28 cellular contexts compared by ENCODE assay signal in genomic region chrX:3763111-3763510, GRCh38.
"Had no signal": no experiment of that assay in that cellular context is flagged by ENCODE, and none has a peak within 500 bp of the region (broad histone marks: within the 10 kb centered on the region; RNA-seq: fewer than 3 reads in every experiment).

No MANE protein-coding gene starts in this region.

- ATAC-seq: effector memory CD8-positive, alpha-beta T cell; heart left ventricle; left lobe of liver; mucosa of descending colon; natural killer cell treated with Interleukin-12 subunit alpha and Interleukin-12 subunit beta and Interleukin-15 and Interleukin-18, amount 100 ng/mL, for 72 hours; pancreas; right lobe of liver; stimulated activated naive CD8-positive, alpha-beta T cell treated with anti-CD3 and anti-CD28 coated beads, Interleukin-15, amount 100 ng/mL, for 72 hours; upper lobe of right lung had no signal

- H3K36me3 Mint-ChIP-seq: mesothelial cell of epicardium, naive B cell had no signal

- H3K9me3 ChIP-seq: heart left ventricle, mucosa of descending colon, neutrophil, pancreas, right lobe of liver, suprapubic skin, transverse colon, upper lobe of right lung, uterus had no signal

- H3K27me3 Mint-ChIP-seq: effector memory CD8-positive, alpha-beta T cell had no signal

- H3K4me1 Mint-ChIP-seq: neural crest cell; stimulated activated naive CD8-positive, alpha-beta T cell treated with anti-CD3 and anti-CD28 coated beads, Interleukin-15, amount 100 ng/mL, for 72 hours had no signal

- H3K4me3 ChIP-seq: heart left ventricle, hepatocyte, lung, mucosa of descending colon, pancreas, right lobe of liver, suprapubic skin, transverse colon, upper lobe of right lung, uterus had no signal

- H3K9me3 Mint-ChIP-seq: effector memory CD8-positive, alpha-beta T cell had no signal

- DNase-seq: cortex of kidney; effector memory CD8-positive, alpha-beta T cell; erythroblast; heart left ventricle; kidney; mesenchymal stem cell; mucosa of descending colon; naive B cell; pancreas; right lobe of liver; small intestine; stimulated activated CD4-positive, alpha-beta T cell treated with anti-CD3 and anti-CD28 coated beads, Interleukin-1b, Interleukin-23, amount 100 ng/mL, for 48 hours; stimulated activated CD4-positive, alpha-beta T cell treated with anti-CD3 and anti-CD28 coated beads, Interleukin-4, amount 100 ng/mL, for 1 hour; stimulated activated CD8-positive, alpha-beta memory T cell treated with anti-CD3 and anti-CD28 coated beads, Interleukin-4, amount 100 ng/mL, for 48 hours; stimulated activated naive CD4-positive, alpha-beta T cell; stimulated activated naive CD8-positive, alpha-beta T cell treated with anti-CD3 and anti-CD28 coated beads, Interleukin-15, amount 100 ng/mL, for 72 hours; transverse colon; upper lobe of right lung; uterus had no signal

- H3K4me3 Mint-ChIP-seq: effector memory CD8-positive, alpha-beta T cell; mesothelial cell of epicardium; natural killer cell treated with Interleukin-12 subunit alpha and Interleukin-12 subunit beta and Interleukin-15 and Interleukin-18, amount 100 ng/mL, for 72 hours; neural crest cell; stimulated activated naive CD8-positive, alpha-beta T cell treated with anti-CD3 and anti-CD28 coated beads, Interleukin-15, amount 100 ng/mL, for 72 hours had no signal

- H3K27me3 ChIP-seq: heart left ventricle, hepatocyte, neutrophil, pancreas, right lobe of liver, suprapubic skin, transverse colon, upper lobe of right lung, uterus had no signal

- H3K27ac ChIP-seq: heart left ventricle, hepatocyte, neutrophil, pancreas, right lobe of liver, suprapubic skin, transverse colon, upper lobe of right lung, uterus had no signal

- H3K36me3 ChIP-seq: heart left ventricle, neutrophil, pancreas, right lobe of liver, suprapubic skin, transverse colon, upper lobe of right lung, uterus had no signal

- H3K4me1 ChIP-seq: pancreas, right lobe of liver, suprapubic skin, transverse colon, upper lobe of right lung, uterus had no signal

- H3K27ac Mint-ChIP-seq: effector memory CD8-positive, alpha-beta T cell; mesothelial cell of epicardium; naive B cell; natural killer cell treated with Interleukin-12 subunit alpha and Interleukin-12 subunit beta and Interleukin-15 and Interleukin-18, amount 100 ng/mL, for 72 hours; progenitor cell of endocrine pancreas; stimulated activated naive CD8-positive, alpha-beta T cell treated with anti-CD3 and anti-CD28 coated beads, Interleukin-15, amount 100 ng/mL, for 72 hours had no signal
